In the genomic region with DNA sequence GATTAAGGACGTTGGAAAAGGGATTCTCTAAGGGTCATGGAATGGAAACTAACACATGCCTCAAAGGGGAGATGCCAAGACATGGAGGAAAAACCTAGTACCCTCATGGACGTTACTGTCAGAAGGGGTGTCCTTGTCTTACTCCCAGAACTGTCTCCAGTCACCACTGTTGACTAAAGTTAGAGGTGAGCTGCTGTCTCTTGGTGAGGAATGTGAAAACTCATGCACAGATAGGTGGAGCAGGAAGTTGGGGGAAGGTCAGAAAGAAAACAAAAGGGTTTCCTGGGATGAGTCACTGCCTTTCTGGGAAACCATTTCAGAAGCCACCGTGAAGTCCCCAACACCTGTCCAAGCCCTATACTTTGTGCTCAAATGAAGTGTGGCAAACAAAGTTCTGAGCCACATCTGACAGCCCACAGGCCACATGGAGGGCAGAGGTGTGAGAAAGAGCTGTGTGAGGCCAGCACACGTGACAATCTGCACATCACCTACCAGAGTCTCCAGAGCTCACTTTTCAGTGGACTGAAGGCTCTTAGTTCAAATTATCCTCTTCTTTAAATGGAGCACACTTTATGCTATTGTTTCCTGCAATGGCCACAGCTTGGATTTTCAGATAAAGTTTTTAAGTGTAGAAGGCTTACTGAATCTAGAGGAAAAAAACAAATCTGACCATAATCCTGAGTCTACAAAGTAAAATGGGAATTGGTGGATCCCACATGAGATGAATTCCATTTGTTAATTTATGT, we compare ENCODE assay signal across 1 cellular context.
A peak's percentile ranks its signal among the peaks of the same experiment; 100 is the strongest.
TF ChIP-seq lines count a peak whose summit lies in the region.

No MANE protein-coding gene starts in this region.

TF ChIP-seq in HepG2, 621 proteins besides CTCF, POLR2A, EP300 and RAD21 (continued from another document and continues in another):
- TF ChIP-seq ATF7-NPFF (CRISPR knock-in tag; IDR thresholded peaks at IDR 0.05; ENCODE audit: low read depth) (peak; percentile 93; the same call in 1 of the 2 replicates), MATR3 (CRISPR knock-in tag; IDR thresholded peaks at IDR 0.05) (no peak), NFIC (IDR thresholded peaks at IDR 0.05; ENCODE audit: low read length) (no peak), GABPB1 (CRISPR knock-in tag; IDR thresholded peaks at IDR 0.05) (peak; percentile 79), SNAI1 (CRISPR knock-in tag; IDR thresholded peaks at IDR 0.05; ENCODE audit: borderline replicate concordance) (peak; percentile 96), ZMYM2 (CRISPR knock-in tag; IDR thresholded peaks at IDR 0.05) (peak; percentile 98), ZNF883 (CRISPR knock-in tag; IDR thresholded peaks at IDR 0.05; ENCODE audit: not compliant biosample characterization) (peak; percentile 92), IKZF1 (IDR thresholded peaks at IDR 0.05) (no peak), SALL2 (CRISPR knock-in tag; IDR thresholded peaks at IDR 0.05) (no peak), TP53 (CRISPR knock-in tag; conservative IDR thresholded peaks at IDR 0.05) (0 out of 2 replicates have a peak, but pooled peaks have one; percentile 37), DNMT3B (CRISPR knock-in tag; conservative IDR thresholded peaks at IDR 0.05) (peak; percentile 99), ZNF790 (CRISPR knock-in tag; IDR thresholded peaks at IDR 0.05; ENCODE audit: borderline replicate concordance) (peak; percentile 90; the same call in 1 of the 2 replicates), ZNF530 (CRISPR knock-in tag; IDR thresholded peaks at IDR 0.05; ENCODE audit: low read depth) (no peak), ZMAT3 (CRISPR knock-in tag; conservative IDR thresholded peaks at IDR 0.05) (peak; percentile 100), MYC (CRISPR knock-in tag; IDR thresholded peaks at IDR 0.05; ENCODE audit: borderline replicate concordance) (peak; percentile 97), ZNF780A (CRISPR knock-in tag; IDR thresholded peaks at IDR 0.05) (no peak; the same call in 1 of the 2 replicates), PPARG (CRISPR knock-in tag; conservative IDR thresholded peaks at IDR 0.05) (peak; percentile 94), ZNF501 (CRISPR knock-in tag; IDR thresholded peaks at IDR 0.05) (peak; percentile 100), ZSCAN9 (CRISPR knock-in tag; IDR thresholded peaks at IDR 0.05; ENCODE audit: borderline replicate concordance) (peak; percentile 100), ZNF83 (CRISPR knock-in tag; IDR thresholded peaks at IDR 0.05; ENCODE audit: borderline replicate concordance) (peak; percentile 98; the same call in 1 of the 2 replicates), ZFP36L1 (CRISPR knock-in tag; IDR thresholded peaks at IDR 0.05) (peak; percentile 100), FOSL1 (CRISPR knock-in tag; IDR thresholded peaks at IDR 0.05; ENCODE audit: borderline replicate concordance) (peak; percentile 99), ZNF562 (CRISPR knock-in tag; IDR thresholded peaks at IDR 0.05; ENCODE audit: borderline replicate concordance) (no peak)
- TF ChIP-seq, protein P1, sequence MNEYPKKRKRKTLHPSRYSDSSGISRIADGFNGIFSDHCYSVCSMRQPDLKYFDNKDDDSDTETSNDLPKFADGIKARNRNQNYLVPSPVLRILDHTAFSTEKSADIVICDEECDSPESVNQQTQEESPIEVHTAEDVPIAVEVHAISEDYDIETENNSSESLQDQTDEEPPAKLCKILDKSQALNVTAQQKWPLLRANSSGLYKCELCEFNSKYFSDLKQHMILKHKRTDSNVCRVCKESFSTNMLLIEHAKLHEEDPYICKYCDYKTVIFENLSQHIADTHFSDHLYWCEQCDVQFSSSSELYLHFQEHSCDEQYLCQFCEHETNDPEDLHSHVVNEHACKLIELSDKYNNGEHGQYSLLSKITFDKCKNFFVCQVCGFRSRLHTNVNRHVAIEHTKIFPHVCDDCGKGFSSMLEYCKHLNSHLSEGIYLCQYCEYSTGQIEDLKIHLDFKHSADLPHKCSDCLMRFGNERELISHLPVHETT (CRISPR knock-in tag; conservative IDR thresholded peaks at IDR 0.05) = peak; percentile 97
- TF ChIP-seq, protein P2, sequence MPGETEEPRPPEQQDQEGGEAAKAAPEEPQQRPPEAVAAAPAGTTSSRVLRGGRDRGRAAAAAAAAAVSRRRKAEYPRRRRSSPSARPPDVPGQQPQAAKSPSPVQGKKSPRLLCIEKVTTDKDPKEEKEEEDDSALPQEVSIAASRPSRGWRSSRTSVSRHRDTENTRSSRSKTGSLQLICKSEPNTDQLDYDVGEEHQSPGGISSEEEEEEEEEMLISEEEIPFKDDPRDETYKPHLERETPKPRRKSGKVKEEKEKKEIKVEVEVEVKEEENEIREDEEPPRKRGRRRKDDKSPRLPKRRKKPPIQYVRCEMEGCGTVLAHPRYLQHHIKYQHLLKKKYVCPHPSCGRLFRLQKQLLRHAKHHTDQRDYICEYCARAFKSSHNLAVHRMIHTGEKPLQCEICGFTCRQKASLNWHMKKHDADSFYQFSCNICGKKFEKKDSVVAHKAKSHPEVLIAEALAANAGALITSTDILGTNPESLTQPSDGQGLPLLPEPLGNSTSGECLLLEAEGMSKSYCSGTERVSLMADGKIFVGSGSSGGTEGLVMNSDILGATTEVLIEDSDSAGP (CRISPR knock-in tag; IDR thresholded peaks at IDR 0.05; ENCODE audit: borderline replicate concordance) = peak; percentile 73
- TF ChIP-seq, protein P3, sequence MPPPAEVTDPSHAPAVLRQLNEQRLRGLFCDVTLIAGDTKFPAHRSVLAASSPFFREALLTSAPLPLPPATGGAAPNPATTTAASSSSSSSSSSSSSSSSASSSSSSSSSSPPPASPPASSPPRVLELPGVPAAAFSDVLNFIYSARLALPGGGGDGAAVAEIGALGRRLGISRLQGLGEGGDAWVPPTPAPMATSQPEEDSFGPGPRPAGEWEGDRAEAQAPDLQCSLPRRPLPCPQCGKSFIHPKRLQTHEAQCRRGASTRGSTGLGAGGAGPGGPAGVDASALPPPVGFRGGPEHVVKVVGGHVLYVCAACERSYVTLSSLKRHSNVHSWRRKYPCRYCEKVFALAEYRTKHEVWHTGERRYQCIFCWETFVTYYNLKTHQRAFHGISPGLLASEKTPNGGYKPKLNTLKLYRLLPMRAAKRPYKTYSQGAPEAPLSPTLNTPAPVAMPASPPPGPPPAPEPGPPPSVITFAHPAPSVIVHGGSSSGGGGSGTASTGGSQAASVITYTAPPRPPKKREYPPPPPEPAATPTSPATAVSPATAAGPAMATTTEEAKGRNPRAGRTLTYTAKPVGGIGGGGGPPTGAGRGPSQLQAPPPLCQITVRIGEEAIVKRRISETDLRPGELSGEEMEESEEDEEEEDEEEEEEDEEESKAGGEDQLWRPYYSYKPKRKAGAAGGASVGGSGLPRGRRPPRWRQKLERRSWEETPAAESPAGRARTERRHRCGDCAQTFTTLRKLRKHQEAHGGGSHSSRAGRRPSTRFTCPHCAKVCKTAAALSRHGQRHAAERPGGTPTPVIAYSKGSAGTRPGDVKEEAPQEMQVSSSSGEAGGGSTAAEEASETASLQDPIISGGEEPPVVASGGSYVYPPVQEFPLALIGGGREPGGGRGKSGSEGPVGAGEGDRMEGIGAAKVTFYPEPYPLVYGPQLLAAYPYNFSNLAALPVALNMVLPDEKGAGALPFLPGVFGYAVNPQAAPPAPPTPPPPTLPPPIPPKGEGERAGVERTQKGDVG (CRISPR knock-in tag; IDR thresholded peaks at IDR 0.05; ENCODE audit: borderline replicate concordance) = peak; percentile 86; the same call in 1 of the 2 replicates
- TF ChIP-seq, protein P4, sequence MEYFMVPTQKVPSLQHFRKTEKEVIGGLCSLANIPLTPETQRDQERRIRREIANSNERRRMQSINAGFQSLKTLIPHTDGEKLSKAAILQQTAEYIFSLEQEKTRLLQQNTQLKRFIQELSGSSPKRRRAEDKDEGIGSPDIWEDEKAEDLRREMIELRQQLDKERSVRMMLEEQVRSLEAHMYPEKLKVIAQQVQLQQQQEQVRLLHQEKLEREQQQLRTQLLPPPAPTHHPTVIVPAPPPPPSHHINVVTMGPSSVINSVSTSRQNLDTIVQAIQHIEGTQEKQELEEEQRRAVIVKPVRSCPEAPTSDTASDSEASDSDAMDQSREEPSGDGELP (IDR thresholded peaks at IDR 0.05; ENCODE audit: borderline replicate concordance, low read depth) = peak; percentile 95
- TF ChIP-seq, protein P5, sequence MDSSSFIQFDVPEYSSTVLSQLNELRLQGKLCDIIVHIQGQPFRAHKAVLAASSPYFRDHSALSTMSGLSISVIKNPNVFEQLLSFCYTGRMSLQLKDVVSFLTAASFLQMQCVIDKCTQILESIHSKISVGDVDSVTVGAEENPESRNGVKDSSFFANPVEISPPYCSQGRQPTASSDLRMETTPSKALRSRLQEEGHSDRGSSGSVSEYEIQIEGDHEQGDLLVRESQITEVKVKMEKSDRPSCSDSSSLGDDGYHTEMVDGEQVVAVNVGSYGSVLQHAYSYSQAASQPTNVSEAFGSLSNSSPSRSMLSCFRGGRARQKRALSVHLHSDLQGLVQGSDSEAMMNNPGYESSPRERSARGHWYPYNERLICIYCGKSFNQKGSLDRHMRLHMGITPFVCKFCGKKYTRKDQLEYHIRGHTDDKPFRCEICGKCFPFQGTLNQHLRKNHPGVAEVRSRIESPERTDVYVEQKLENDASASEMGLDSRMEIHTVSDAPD (CRISPR knock-in tag; IDR thresholded peaks at IDR 0.05) = peak; percentile 87
- TF ChIP-seq, protein P6, sequence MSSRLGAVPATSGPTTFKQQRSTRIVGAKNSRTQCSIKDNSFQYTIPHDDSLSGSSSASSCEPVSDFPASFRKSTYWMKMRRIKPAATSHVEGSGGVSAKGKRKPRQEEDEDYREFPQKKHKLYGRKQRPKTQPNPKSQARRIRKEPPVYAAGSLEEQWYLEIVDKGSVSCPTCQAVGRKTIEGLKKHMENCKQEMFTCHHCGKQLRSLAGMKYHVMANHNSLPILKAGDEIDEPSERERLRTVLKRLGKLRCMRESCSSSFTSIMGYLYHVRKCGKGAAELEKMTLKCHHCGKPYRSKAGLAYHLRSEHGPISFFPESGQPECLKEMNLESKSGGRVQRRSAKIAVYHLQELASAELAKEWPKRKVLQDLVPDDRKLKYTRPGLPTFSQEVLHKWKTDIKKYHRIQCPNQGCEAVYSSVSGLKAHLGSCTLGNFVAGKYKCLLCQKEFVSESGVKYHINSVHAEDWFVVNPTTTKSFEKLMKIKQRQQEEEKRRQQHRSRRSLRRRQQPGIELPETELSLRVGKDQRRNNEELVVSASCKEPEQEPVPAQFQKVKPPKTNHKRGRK (CRISPR knock-in tag; IDR thresholded peaks at IDR 0.05) = 0 out of 2 replicates have a peak, but pooled peaks have one; percentile 87
- TF ChIP-seq, protein P7, sequence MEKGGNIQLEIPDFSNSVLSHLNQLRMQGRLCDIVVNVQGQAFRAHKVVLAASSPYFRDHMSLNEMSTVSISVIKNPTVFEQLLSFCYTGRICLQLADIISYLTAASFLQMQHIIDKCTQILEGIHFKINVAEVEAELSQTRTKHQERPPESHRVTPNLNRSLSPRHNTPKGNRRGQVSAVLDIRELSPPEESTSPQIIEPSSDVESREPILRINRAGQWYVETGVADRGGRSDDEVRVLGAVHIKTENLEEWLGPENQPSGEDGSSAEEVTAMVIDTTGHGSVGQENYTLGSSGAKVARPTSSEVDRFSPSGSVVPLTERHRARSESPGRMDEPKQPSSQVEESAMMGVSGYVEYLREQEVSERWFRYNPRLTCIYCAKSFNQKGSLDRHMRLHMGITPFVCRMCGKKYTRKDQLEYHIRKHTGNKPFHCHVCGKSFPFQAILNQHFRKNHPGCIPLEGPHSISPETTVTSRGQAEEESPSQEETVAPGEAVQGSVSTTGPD (CRISPR knock-in tag; IDR thresholded peaks at IDR 0.05) = peak; percentile 88
- TF ChIP-seq, protein P8, sequence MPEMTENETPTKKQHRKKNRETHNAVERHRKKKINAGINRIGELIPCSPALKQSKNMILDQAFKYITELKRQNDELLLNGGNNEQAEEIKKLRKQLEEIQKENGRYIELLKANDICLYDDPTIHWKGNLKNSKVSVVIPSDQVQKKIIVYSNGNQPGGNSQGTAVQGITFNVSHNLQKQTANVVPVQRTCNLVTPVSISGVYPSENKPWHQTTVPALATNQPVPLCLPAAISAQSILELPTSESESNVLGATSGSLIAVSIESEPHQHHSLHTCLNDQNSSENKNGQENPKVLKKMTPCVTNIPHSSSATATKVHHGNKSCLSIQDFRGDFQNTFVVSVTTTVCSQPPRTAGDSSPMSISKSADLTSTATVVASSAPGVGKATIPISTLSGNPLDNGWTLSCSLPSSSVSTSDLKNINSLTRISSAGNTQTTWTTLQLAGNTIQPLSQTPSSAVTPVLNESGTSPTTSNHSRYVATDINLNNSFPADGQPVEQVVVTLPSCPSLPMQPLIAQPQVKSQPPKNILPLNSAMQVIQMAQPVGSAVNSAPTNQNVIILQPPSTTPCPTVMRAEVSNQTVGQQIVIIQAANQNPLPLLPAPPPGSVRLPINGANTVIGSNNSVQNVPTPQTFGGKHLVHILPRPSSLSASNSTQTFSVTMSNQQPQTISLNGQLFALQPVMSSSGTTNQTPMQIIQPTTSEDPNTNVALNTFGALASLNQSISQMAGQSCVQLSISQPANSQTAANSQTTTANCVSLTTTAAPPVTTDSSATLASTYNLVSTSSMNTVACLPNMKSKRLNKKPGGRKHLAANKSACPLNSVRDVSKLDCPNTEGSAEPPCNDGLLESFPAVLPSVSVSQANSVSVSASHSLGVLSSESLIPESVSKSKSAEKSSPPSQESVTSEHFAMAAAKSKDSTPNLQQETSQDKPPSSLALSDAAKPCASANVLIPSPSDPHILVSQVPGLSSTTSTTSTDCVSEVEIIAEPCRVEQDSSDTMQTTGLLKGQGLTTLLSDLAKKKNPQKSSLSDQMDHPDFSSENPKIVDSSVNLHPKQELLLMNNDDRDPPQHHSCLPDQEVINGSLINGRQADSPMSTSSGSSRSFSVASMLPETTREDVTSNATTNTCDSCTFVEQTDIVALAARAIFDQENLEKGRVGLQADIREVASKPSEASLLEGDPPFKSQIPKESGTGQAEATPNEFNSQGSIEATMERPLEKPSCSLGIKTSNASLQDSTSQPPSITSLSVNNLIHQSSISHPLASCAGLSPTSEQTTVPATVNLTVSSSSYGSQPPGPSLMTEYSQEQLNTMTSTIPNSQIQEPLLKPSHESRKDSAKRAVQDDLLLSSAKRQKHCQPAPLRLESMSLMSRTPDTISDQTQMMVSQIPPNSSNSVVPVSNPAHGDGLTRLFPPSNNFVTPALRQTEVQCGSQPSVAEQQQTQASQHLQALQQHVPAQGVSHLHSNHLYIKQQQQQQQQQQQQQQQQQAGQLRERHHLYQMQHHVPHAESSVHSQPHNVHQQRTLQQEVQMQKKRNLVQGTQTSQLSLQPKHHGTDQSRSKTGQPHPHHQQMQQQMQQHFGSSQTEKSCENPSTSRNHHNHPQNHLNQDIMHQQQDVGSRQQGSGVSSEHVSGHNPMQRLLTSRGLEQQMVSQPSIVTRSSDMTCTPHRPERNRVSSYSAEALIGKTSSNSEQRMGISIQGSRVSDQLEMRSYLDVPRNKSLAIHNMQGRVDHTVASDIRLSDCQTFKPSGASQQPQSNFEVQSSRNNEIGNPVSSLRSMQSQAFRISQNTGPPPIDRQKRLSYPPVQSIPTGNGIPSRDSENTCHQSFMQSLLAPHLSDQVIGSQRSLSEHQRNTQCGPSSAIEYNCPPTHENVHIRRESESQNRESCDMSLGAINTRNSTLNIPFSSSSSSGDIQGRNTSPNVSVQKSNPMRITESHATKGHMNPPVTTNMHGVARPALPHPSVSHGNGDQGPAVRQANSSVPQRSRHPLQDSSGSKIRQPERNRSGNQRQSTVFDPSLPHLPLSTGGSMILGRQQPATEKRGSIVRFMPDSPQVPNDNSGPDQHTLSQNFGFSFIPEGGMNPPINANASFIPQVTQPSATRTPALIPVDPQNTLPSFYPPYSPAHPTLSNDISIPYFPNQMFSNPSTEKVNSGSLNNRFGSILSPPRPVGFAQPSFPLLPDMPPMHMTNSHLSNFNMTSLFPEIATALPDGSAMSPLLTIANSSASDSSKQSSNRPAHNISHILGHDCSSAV (CRISPR knock-in tag; IDR thresholded peaks at IDR 0.05; ENCODE audit: borderline replicate concordance) = peak; percentile 98; the same call in 1 of the 2 replicates
- TF ChIP-seq, protein P9, sequence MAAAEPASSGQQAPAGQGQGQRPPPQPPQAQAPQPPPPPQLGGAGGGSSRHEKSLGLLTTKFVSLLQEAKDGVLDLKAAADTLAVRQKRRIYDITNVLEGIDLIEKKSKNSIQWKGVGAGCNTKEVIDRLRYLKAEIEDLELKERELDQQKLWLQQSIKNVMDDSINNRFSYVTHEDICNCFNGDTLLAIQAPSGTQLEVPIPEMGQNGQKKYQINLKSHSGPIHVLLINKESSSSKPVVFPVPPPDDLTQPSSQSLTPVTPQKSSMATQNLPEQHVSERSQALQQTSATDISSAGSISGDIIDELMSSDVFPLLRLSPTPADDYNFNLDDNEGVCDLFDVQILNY (CRISPR knock-in tag; conservative IDR thresholded peaks at IDR 0.05) = no peak
